8 cellular contexts compared by ENCODE assay signal in genomic region chr15:57611938-57612337, GRCh38.
DNase-seq lines count a peak whose midpoint lies in the region; ATAC-seq and TF ChIP-seq lines count a peak whose summit lies in the region.

No MANE protein-coding gene starts in this region.

- H3K27me3 ChIP-seq in stomach smooth muscle (ENCODE audit: control insufficient read depth in 1 of 2, insufficient read depth in 2 of 2, low read length in 2 of 2) = no peaks in the 10 kb centered on the region

- H3K36me3 Mint-ChIP-seq in effector memory CD8-positive, alpha-beta T cell (ENCODE audit: insufficient read depth) = no peaks in the 10 kb centered on the region

- H3K9me3 Mint-ChIP-seq in effector memory CD8-positive, alpha-beta T cell = no peaks in the 10 kb centered on the region

- H3K36me3 ChIP-seq in stomach smooth muscle (ENCODE audit: control insufficient read depth in 2 of 2, insufficient read depth in 2 of 2, low read length in 2 of 2) = no peaks in the 10 kb centered on the region

- peaks cover 29% of the 10 kb centered on the region for H3K4me1 ChIP-seq in stomach smooth muscle (ENCODE audit: control insufficient read depth, insufficient read depth, low read length)

- peak; percentile 29 for TF ChIP-seq CTCF in astrocyte of the spinal cord (IDR thresholded peaks at IDR 0.05; ENCODE audit: low read depth, low read length)

- no peak overlapping the region for H3K9ac ChIP-seq in stomach smooth muscle (ENCODE audit: low read length in 2 of 2)

- H3K4me3 ChIP-seq in astrocyte of the spinal cord (ENCODE audit: low read depth, low read length) (no peak overlapping the region), stomach smooth muscle (ENCODE audit: low read length in 2 of 2) (no peak overlapping the region)

- H3K27me3 Mint-ChIP-seq in effector memory CD8-positive, alpha-beta T cell = peaks cover 18 to 28% of the 10 kb centered on the region in 2 donors

- no peaks in the 10 kb centered on the region for H3K9me3 ChIP-seq in stomach smooth muscle (ENCODE audit: control insufficient read depth in 2 of 2, low read length in 2 of 2)

- H3K4me1 Mint-ChIP-seq in effector memory CD8-positive, alpha-beta T cell (ENCODE audit: low read depth in 2 of 2) = no peaks in the 10 kb centered on the region

- H3K27ac ChIP-seq in stomach smooth muscle (ENCODE audit: low read length) = peak overlapping the region; percentile 86

- H3K27ac Mint-ChIP-seq in effector memory CD8-positive, alpha-beta T cell = no peak overlapping the region

- H3K4me3 Mint-ChIP-seq in effector memory CD8-positive, alpha-beta T cell = no peak overlapping the region

- ATAC-seq in effector memory CD8-positive, alpha-beta T cell (replicated peaks) = no peak
- no peak for ATAC-seq in HG03108 (IDR thresholded peaks at IDR 0.05; ENCODE audit: unreplicated experiment)

- in situ Hi-C loops in astrocyte of the spinal cord (cut with HindIII; ENCODE audit: low sequenced_read_pairs) = no loop called here

- peak; percentile 89 for DNase-seq in HPDE6-E6E7 (ENCODE audit: extremely low spot score)
- DNase-seq in astrocyte of the spinal cord (ENCODE audit: low read depth, low spot score) = peak; percentile 20
- peak; percentile 38 for DNase-seq in iPS-NIHi11 (ENCODE audit: low spot score)
- DNase-seq in effector memory CD8-positive, alpha-beta T cell = no peak
- DNase-seq in activated gamma-delta T cell (lab: John Stamatoyannopoulos, UW) = no peak
- no peak for DNase-seq in central memory CD4-positive, alpha-beta T cell

Comparison
In these comparisons a context has a peak if more than half of its experiments do, and no peak if none do; other contexts are left out.
1. DNase-seq: peak in HPDE6-E6E7 (single experiment), astrocyte of the spinal cord (single experiment) and iPS-NIHi11 (single experiment); none in effector memory CD8-positive, alpha-beta T cell (0 of 3), activated gamma-delta T cell (single experiment) and central memory CD4-positive, alpha-beta T cell (single experiment).